ENCODE assay signal across 1 cellular context in genomic region chr3:128487813-128488635, GRCh38.
TF ChIP-seq lines count a peak whose summit lies in the region.

No MANE protein-coding gene starts in this region.

TF ChIP-seq in H1, 55 proteins besides CTCF, POLR2A, EP300 and RAD21:
- TF ChIP-seq, protein P1, sequence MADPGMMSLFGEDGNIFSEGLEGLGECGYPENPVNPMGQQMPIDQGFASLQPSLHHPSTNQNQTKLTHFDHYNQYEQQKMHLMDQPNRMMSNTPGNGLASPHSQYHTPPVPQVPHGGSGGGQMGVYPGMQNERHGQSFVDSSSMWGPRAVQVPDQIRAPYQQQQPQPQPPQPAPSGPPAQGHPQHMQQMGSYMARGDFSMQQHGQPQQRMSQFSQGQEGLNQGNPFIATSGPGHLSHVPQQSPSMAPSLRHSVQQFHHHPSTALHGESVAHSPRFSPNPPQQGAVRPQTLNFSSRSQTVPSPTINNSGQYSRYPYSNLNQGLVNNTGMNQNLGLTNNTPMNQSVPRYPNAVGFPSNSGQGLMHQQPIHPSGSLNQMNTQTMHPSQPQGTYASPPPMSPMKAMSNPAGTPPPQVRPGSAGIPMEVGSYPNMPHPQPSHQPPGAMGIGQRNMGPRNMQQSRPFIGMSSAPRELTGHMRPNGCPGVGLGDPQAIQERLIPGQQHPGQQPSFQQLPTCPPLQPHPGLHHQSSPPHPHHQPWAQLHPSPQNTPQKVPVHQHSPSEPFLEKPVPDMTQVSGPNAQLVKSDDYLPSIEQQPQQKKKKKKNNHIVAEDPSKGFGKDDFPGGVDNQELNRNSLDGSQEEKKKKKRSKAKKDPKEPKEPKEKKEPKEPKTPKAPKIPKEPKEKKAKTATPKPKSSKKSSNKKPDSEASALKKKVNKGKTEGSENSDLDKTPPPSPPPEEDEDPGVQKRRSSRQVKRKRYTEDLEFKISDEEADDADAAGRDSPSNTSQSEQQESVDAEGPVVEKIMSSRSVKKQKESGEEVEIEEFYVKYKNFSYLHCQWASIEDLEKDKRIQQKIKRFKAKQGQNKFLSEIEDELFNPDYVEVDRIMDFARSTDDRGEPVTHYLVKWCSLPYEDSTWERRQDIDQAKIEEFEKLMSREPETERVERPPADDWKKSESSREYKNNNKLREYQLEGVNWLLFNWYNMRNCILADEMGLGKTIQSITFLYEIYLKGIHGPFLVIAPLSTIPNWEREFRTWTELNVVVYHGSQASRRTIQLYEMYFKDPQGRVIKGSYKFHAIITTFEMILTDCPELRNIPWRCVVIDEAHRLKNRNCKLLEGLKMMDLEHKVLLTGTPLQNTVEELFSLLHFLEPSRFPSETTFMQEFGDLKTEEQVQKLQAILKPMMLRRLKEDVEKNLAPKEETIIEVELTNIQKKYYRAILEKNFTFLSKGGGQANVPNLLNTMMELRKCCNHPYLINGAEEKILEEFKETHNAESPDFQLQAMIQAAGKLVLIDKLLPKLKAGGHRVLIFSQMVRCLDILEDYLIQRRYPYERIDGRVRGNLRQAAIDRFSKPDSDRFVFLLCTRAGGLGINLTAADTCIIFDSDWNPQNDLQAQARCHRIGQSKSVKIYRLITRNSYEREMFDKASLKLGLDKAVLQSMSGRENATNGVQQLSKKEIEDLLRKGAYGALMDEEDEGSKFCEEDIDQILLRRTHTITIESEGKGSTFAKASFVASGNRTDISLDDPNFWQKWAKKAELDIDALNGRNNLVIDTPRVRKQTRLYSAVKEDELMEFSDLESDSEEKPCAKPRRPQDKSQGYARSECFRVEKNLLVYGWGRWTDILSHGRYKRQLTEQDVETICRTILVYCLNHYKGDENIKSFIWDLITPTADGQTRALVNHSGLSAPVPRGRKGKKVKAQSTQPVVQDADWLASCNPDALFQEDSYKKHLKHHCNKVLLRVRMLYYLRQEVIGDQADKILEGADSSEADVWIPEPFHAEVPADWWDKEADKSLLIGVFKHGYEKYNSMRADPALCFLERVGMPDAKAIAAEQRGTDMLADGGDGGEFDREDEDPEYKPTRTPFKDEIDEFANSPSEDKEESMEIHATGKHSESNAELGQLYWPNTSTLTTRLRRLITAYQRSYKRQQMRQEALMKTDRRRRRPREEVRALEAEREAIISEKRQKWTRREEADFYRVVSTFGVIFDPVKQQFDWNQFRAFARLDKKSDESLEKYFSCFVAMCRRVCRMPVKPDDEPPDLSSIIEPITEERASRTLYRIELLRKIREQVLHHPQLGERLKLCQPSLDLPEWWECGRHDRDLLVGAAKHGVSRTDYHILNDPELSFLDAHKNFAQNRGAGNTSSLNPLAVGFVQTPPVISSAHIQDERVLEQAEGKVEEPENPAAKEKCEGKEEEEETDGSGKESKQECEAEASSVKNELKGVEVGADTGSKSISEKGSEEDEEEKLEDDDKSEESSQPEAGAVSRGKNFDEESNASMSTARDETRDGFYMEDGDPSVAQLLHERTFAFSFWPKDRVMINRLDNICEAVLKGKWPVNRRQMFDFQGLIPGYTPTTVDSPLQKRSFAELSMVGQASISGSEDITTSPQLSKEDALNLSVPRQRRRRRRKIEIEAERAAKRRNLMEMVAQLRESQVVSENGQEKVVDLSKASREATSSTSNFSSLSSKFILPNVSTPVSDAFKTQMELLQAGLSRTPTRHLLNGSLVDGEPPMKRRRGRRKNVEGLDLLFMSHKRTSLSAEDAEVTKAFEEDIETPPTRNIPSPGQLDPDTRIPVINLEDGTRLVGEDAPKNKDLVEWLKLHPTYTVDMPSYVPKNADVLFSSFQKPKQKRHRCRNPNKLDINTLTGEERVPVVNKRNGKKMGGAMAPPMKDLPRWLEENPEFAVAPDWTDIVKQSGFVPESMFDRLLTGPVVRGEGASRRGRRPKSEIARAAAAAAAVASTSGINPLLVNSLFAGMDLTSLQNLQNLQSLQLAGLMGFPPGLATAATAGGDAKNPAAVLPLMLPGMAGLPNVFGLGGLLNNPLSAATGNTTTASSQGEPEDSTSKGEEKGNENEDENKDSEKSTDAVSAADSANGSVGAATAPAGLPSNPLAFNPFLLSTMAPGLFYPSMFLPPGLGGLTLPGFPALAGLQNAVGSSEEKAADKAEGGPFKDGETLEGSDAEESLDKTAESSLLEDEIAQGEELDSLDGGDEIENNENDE (IDR thresholded peaks at IDR 0.05; ENCODE audit: insufficient replicate concordance, low read length): no peak
- no peak for TF ChIP-seq RNF2 (IDR thresholded peaks at IDR 0.05; ENCODE audit: borderline replicate concordance, low read depth, low read length, missing control alignments, poor library complexity, severe bottlenecking)
- TF ChIP-seq KDM4A (IDR thresholded peaks at IDR 0.05; ENCODE audit: low read depth, low read length, severe bottlenecking): peak; percentile 68
- TF ChIP-seq KDM5A (IDR thresholded peaks at IDR 0.05; ENCODE audit: low read length): no peak
- TF ChIP-seq, protein P2, sequence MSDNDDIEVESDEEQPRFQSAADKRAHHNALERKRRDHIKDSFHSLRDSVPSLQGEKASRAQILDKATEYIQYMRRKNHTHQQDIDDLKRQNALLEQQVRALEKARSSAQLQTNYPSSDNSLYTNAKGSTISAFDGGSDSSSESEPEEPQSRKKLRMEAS (IDR thresholded peaks at IDR 0.05): peak; percentile 25
- TF ChIP-seq BRCA1 (IDR thresholded peaks at IDR 0.05; ENCODE audit: low read depth, low read length): no peak
- TF ChIP-seq, protein P3, sequence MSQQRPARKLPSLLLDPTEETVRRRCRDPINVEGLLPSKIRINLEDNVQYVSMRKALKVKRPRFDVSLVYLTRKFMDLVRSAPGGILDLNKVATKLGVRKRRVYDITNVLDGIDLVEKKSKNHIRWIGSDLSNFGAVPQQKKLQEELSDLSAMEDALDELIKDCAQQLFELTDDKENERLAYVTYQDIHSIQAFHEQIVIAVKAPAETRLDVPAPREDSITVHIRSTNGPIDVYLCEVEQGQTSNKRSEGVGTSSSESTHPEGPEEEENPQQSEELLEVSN (IDR thresholded peaks at IDR 0.05): peak; percentile 15; the same call in 1 of the 2 replicates
- TF ChIP-seq EZH2 (IDR thresholded peaks at IDR 0.05; ENCODE audit: low read depth, low read length, severe bottlenecking): no peak
- TF ChIP-seq GABPA (IDR thresholded peaks at IDR 0.05; ENCODE audit: borderline replicate concordance, insufficient read depth, low read length): 0 out of 2 replicates have a peak, but pooled peaks have one; percentile 33
- peak; percentile 59; the same call in 1 of the 2 replicates for TF ChIP-seq EGR1 (IDR thresholded peaks at IDR 0.05; ENCODE audit: borderline replicate concordance, low read depth, low read length)
- TF ChIP-seq HDAC6 (IDR thresholded peaks at IDR 0.05; ENCODE audit: low read depth, low read length): no peak
- peak; percentile 54; the same call in 1 of the 2 replicates for TF ChIP-seq TBP (IDR thresholded peaks at IDR 0.05; ENCODE audit: low read depth, low read length)
- 0 out of 4 replicates have a peak, but pooled peaks of 1 of the 2 experiments have one; percentile 42 for TF ChIP-seq HDAC2 (IDR thresholded peaks at IDR 0.05; ENCODE audit: borderline replicate concordance in 1 of 2, low read depth in 2 of 2, low read length in 2 of 2)
TF ChIP-seq in H1: peak in this region for 7.
